Comparison of ENCODE assay signal across 9 cellular contexts in the genomic region with DNA sequence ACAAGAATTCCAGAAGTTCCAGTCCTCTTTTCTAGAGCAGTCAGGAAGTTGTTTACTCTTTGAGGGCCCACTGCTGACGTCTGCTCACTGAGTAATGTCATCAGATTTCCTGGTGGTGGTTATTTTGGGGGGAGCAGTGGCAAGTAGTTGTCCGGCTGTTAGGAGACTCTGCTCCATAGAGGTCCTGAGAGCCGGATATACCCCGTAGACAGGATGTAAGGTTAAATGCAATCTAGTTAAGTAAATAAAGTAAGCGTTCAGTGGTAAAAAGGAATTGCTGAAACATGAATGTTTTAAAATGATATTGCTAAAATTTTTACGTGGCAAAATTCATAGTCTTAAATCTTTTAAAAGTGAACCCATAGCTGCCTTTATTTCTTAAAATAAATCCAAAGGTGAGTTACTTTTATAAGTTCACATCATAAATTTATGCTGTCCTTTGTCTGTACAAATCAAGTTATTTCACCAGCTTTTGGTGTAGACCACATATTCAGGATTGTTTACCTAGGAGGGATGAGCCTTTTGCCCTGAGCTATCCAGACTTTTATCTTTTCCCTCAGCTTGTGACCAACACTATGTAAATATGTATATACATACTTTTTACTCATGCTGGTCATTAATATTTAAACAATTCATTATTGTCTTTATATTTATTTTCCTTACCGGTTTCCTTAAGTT.
A peak's percentile ranks its signal among the peaks of the same experiment; 100 is the strongest.
DNase-seq lines count a peak whose midpoint lies in the region; ATAC-seq, FAIRE-seq and TF ChIP-seq lines count a peak whose summit lies in the region.
"Had no signal": no experiment of that assay in that cellular context is flagged by ENCODE, and none has a peak within 500 bp of the region (broad histone marks: within the 10 kb centered on the region; RNA-seq: fewer than 3 reads in every experiment).

No MANE protein-coding gene starts in this region.

- H3K4me1 Mint-ChIP-seq in activated T-helper 1 cell treated with anti-CD3 and anti-CD28 coated beads, Interleukin-12 subunit alpha, Interleukin-12 subunit beta, Interleukin-2, Interleukin-4 antibody, amounts not matched to agents 30 ng/mL and 10 ng/mL and 1 ng/mL, durations not matched to agents 14 hours and 24 hours and 36 hours (ENCODE audit: low read depth) = peaks cover 12% of the 10 kb centered on the region

- H3K27ac ChIP-seq in BLaER1 (peak overlapping the region; percentile 68), upper lobe of right lung (peak overlapping the region; percentile 33)

- no peaks in the 10 kb centered on the region for H3K36me3 ChIP-seq in BLaER1
- H3K36me3 ChIP-seq in adipocyte (ENCODE audit: control insufficient read depth, insufficient read depth, low read length, severe bottlenecking) = no peaks in the 10 kb centered on the region
- H3K36me3 ChIP-seq in upper lobe of right lung = no peaks in the 10 kb centered on the region

- no peaks in the 10 kb centered on the region for H3K27me3 ChIP-seq in BLaER1
- no peaks in the 10 kb centered on the region for H3K27me3 ChIP-seq in adipocyte (replicated peaks; ENCODE audit: control insufficient read depth, insufficient read depth, low read length)
- H3K27me3 ChIP-seq in upper lobe of right lung = no peaks in the 10 kb centered on the region

- H3K4me3 Mint-ChIP-seq in activated T-helper 1 cell treated with anti-CD3 and anti-CD28 coated beads, Interleukin-12 subunit alpha, Interleukin-12 subunit beta, Interleukin-2, Interleukin-4 antibody, amounts not matched to agents 30 ng/mL and 10 ng/mL and 1 ng/mL, durations not matched to agents 14 hours and 24 hours and 36 hours = no peak overlapping the region
- H3K4me3 Mint-ChIP-seq: dendritic cell treated with granulocyte-macrophage colony-stimulating factor and Interleukin-4, amounts not matched to agents 40 ng/mL and 50 ng/mL, for 4 days had no signal

- no peaks in the 10 kb centered on the region for H4K20me1 ChIP-seq in BLaER1

- no peak for TF ChIP-seq POLR2A in GM12891 (IDR thresholded peaks at IDR 0.05; ENCODE audit: low read depth, low read length)
- no peak for TF ChIP-seq POLR2A in erythroblast (IDR thresholded peaks at IDR 0.05; ENCODE audit: low read length)

- DNase-seq in HK-2 (ENCODE audit: unreplicated experiment) (peak; percentile 37), adipocyte (ENCODE audit: low read depth) (peak; percentile 88), left colon (no peak), upper lobe of right lung (no peak), GM12891 (ENCODE audit: insufficient read length, low spot score) (no peak), erythroblast (lab: John Stamatoyannopoulos, UW) (no peak)
- no peak for DNase-seq in activated T-helper 1 cell treated with anti-CD3 and anti-CD28 coated beads, Interleukin-12 subunit alpha, Interleukin-12 subunit beta, Interleukin-2, Interleukin-4 antibody, amounts not matched to agents 30 ng/mL and 10 ng/mL and 1 ng/mL, durations not matched to agents 14 hours and 24 hours and 36 hours (ENCODE audit: low spot score)

- H3K9ac ChIP-seq in BLaER1 (peak overlapping the region; percentile 61), adipocyte (ENCODE audit: low read length) (no peak overlapping the region)

- peak overlapping the region; percentile 84 for H3K4me2 ChIP-seq in BLaER1

- no peaks in the 10 kb centered on the region for H3K27me3 Mint-ChIP-seq in activated T-helper 1 cell treated with anti-CD3 and anti-CD28 coated beads, Interleukin-12 subunit alpha, Interleukin-12 subunit beta, Interleukin-2, Interleukin-4 antibody, amounts not matched to agents 30 ng/mL and 10 ng/mL and 1 ng/mL, durations not matched to agents 14 hours and 24 hours and 36 hours (ENCODE audit: insufficient read depth)
- H3K27me3 Mint-ChIP-seq: dendritic cell treated with granulocyte-macrophage colony-stimulating factor and Interleukin-4, amounts not matched to agents 40 ng/mL and 50 ng/mL, for 4 days had no signal

- peaks cover 39% of the 10 kb centered on the region for H3K4me1 ChIP-seq in BLaER1
- peaks cover 6% of the 10 kb centered on the region for H3K4me1 ChIP-seq in adipocyte (ENCODE audit: control insufficient read depth, insufficient read depth, low read length)
- H3K4me1 ChIP-seq in upper lobe of right lung = peaks cover 21% of the 10 kb centered on the region

- no peak for FAIRE-seq in GM12891 (lab: Jason Lieb, UNC)

- H3K36me3 Mint-ChIP-seq in activated T-helper 1 cell treated with anti-CD3 and anti-CD28 coated beads, Interleukin-12 subunit alpha, Interleukin-12 subunit beta, Interleukin-2, Interleukin-4 antibody, amounts not matched to agents 30 ng/mL and 10 ng/mL and 1 ng/mL, durations not matched to agents 14 hours and 24 hours and 36 hours (ENCODE audit: low read depth) = no peaks in the 10 kb centered on the region

- no peaks in the 10 kb centered on the region for H3K9me3 Mint-ChIP-seq in activated T-helper 1 cell treated with anti-CD3 and anti-CD28 coated beads, Interleukin-12 subunit alpha, Interleukin-12 subunit beta, Interleukin-2, Interleukin-4 antibody, amounts not matched to agents 30 ng/mL and 10 ng/mL and 1 ng/mL, durations not matched to agents 14 hours and 24 hours and 36 hours
- H3K9me3 Mint-ChIP-seq: dendritic cell treated with granulocyte-macrophage colony-stimulating factor and Interleukin-4, amounts not matched to agents 40 ng/mL and 50 ng/mL, for 4 days had no signal

- H3K4me3 ChIP-seq in BLaER1 (0 out of 2 replicates have a peak overlapping the region, but pooled peaks have one; percentile 24), adipocyte (ENCODE audit: low read length) (no peak overlapping the region), upper lobe of right lung (no peak overlapping the region)

- H3K9me3 ChIP-seq in BLaER1 (peaks cover 10% of the 10 kb centered on the region), adipocyte (ENCODE audit: control insufficient read depth, low read length) (no peaks in the 10 kb centered on the region), upper lobe of right lung (no peaks in the 10 kb centered on the region)

- intact Hi-C loops in left colon (cut with DNase I, micrococcal nuclease) (no loop called here), upper lobe of right lung (cut with DNase I) (no loop called here)
- intact Hi-C loops in activated T-helper 1 cell treated with anti-CD3 and anti-CD28 coated beads, Interleukin-12 subunit alpha, Interleukin-12 subunit beta, Interleukin-2, Interleukin-4 antibody, amounts not matched to agents 30 ng/mL and 10 ng/mL and 1 ng/mL, durations not matched to agents 14 hours and 24 hours and 36 hours (cut with micrococcal nuclease) = no loop called here

- no peak overlapping the region for H3K27ac Mint-ChIP-seq in activated T-helper 1 cell treated with anti-CD3 and anti-CD28 coated beads, Interleukin-12 subunit alpha, Interleukin-12 subunit beta, Interleukin-2, Interleukin-4 antibody, amounts not matched to agents 30 ng/mL and 10 ng/mL and 1 ng/mL, durations not matched to agents 14 hours and 24 hours and 36 hours
- H3K27ac Mint-ChIP-seq: dendritic cell treated with granulocyte-macrophage colony-stimulating factor and Interleukin-4, amounts not matched to agents 40 ng/mL and 50 ng/mL, for 4 days had no signal

- TF ChIP-seq CTCF in upper lobe of right lung (IDR thresholded peaks at IDR 0.05) = no peak

- peak; percentile 61 for ATAC-seq in left colon
- peak; percentile 76 for ATAC-seq in upper lobe of right lung

TF ChIP-seq in GM12891, 5 proteins besides CTCF, POLR2A, EP300 and RAD21:
- no peak for TF ChIP-seq SPI1 (IDR thresholded peaks at IDR 0.05; ENCODE audit: low read depth, low read length)
- no peak for TF ChIP-seq TAF1 (IDR thresholded peaks at IDR 0.05; ENCODE audit: low read depth, low read length)
- TF ChIP-seq PAX5 (IDR thresholded peaks at IDR 0.05; ENCODE audit: insufficient read depth, low read length, severe bottlenecking) = no peak
- TF ChIP-seq POLR2AphosphoS5 (IDR thresholded peaks at IDR 0.05; ENCODE audit: low read depth, low read length) = no peak
- TF ChIP-seq POU2F2 (IDR thresholded peaks at IDR 0.05; ENCODE audit: low read depth, low read length) = no peak

Comparison
In these comparisons a context has a peak if more than half of its experiments do, and no peak if none do; other contexts are left out.
1. DNase-seq: peak in HK-2 (single experiment) and adipocyte (single experiment); none in left colon (0 of 2), upper lobe of right lung (single experiment), GM12891 (single experiment), activated T-helper 1 cell treated with anti-CD3 and anti-CD28 coated beads, Interleukin-12 subunit alpha, Interleukin-12 subunit beta, Interleukin-2, Interleukin-4 antibody, amounts not matched to agents 30 ng/mL and 10 ng/mL and 1 ng/mL, durations not matched to agents 14 hours and 24 hours and 36 hours (single experiment) and erythroblast (0 of 2).